ENCODE assay signal across 8 cellular contexts in the genomic region with DNA sequence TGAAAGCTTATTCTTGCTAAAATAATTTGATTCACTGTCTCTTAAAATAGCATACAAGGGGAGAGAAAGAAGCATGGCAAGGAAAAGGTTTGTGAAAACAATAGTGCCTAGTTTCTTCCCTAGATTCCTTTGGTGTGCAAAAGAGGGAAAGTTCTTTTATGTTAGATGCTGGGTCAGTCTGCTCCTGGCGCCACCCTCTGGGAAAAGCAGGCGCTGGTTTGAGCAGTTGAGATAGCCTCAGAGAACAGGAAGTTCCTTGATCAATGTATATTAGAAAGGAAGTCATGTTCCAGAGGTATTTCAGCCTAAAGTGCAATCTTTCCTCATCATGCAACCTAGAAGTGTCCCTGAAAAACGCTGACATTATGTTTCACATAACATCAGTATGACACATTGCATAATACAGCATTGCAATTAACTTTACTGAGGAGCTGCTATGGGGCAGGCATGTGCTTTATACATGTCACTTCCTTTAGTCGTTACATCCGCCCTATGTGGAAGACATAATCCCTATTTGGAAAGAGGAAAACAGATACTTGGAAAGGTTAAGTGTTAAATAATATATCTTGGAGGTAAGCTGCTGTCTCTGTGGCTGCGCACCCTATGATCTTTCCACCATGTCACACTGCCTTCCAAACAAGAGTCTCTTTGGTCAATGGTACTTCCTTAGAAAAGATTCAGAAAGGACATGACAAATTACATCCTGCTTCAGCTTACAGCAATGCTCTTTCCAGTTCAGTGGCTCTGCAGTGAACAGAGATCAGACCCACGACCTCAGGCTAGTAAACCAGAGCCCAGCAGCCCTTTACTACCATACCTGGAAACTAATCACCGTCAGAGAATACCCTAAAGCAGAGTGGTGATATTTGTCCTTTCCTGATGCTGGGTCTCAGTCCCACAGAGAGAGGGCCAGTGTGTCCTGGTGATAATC.
DNase-seq lines count a peak whose midpoint lies in the region; ATAC-seq, FAIRE-seq and TF ChIP-seq lines count a peak whose summit lies in the region.

No MANE protein-coding gene starts in this region.

- H3K27me3 ChIP-seq in neuronal stem cell (ENCODE audit: control insufficient read depth in 3 of 3, insufficient read depth in 3 of 3, low read depth in 1 of 3, low read length in 3 of 3): no peaks in the 10 kb centered on the region
- H3K27me3 ChIP-seq in aorta (ENCODE audit: control insufficient read depth in 1 of 2, insufficient read depth in 2 of 2, low read length in 1 of 2): no peaks in the 10 kb centered on the region

- H3K9me3 ChIP-seq in neuronal stem cell (replicated peaks in 1 of 2; ENCODE audit: control insufficient read depth in 2 of 2, insufficient read depth in 1 of 2, low read depth in 1 of 2, low read length in 2 of 2) (no peaks in the 10 kb centered on the region), aorta (ENCODE audit: control insufficient read depth, low read length) (no peaks in the 10 kb centered on the region)

- intact Hi-C loops in aorta (cut with DNase I): no loop called here
- intact Hi-C loops in Calu3 (cut with micrococcal nuclease; ENCODE audit: unreplicated experiment): no loop called here

- H3K9me3 Mint-ChIP-seq in effector memory CD8-positive, alpha-beta T cell: peaks cover 9 to 25% of the 10 kb centered on the region in 2 donors
- H3K9me3 Mint-ChIP-seq in Calu3 (ENCODE audit: low read depth, unreplicated experiment): peaks cover 12% of the 10 kb centered on the region

- no peak overlapping the region for H3K9ac ChIP-seq in neuronal stem cell (ENCODE audit: low read depth, low read length, poor library complexity)

- no peak overlapping the region for H4K91ac ChIP-seq in neuronal stem cell (ENCODE audit: low read depth, low read length, poor library complexity)

- H3K4me3 Mint-ChIP-seq in effector memory CD8-positive, alpha-beta T cell: no peak overlapping the region
- H3K4me3 Mint-ChIP-seq in Calu3 (ENCODE audit: low read depth, unreplicated experiment): no peak overlapping the region

- H3K4me1 ChIP-seq in neuronal stem cell (ENCODE audit: control insufficient read depth in 2 of 2, insufficient read depth in 1 of 2, low read depth in 1 of 2, low read length in 2 of 2) (no peaks in the 10 kb centered on the region), aorta (ENCODE audit: control insufficient read depth in 1 of 2, insufficient read depth in 2 of 2, low read length in 2 of 2) (no peaks in the 10 kb centered on the region)

- no peak overlapping the region for H3K14ac ChIP-seq in neuronal stem cell (ENCODE audit: low read length)

- H3K27me3 Mint-ChIP-seq in effector memory CD8-positive, alpha-beta T cell: no peaks in the 10 kb centered on the region
- no peaks in the 10 kb centered on the region for H3K27me3 Mint-ChIP-seq in Calu3 (ENCODE audit: unreplicated experiment)

- H2AK5ac ChIP-seq in neuronal stem cell (ENCODE audit: low read depth, low read length): no peak overlapping the region

- no peak overlapping the region for H3K23ac ChIP-seq in neuronal stem cell (ENCODE audit: low read depth, low read length, poor library complexity)

- no peak overlapping the region for H2BK15ac ChIP-seq in neuronal stem cell (ENCODE audit: low read length)

- H3K4ac ChIP-seq in neuronal stem cell (ENCODE audit: low read length): no peak overlapping the region

- no peaks in the 10 kb centered on the region for H3K36me3 Mint-ChIP-seq in effector memory CD8-positive, alpha-beta T cell (ENCODE audit: insufficient read depth)
- no peaks in the 10 kb centered on the region for H3K36me3 Mint-ChIP-seq in Calu3 (ENCODE audit: insufficient read depth, unreplicated experiment)

- peak; percentile 59 for TF ChIP-seq CTCF in cardiac fibroblast (IDR thresholded peaks at IDR 0.05; ENCODE audit: low read depth, low read length)
- no peak for TF ChIP-seq CTCF in Calu3 (IDR thresholded peaks at IDR 0.05; ENCODE audit: unreplicated experiment)

- H2BK120ac ChIP-seq in neuronal stem cell (ENCODE audit: low read depth, low read length): no peak overlapping the region

- H2AFZ ChIP-seq in neuronal stem cell (ENCODE audit: low read length): no peak overlapping the region

- H3K27ac ChIP-seq in neuronal stem cell (replicated peaks; ENCODE audit: low read length): no peak overlapping the region
- H3K27ac ChIP-seq in aorta (ENCODE audit: low read depth in 1 of 2, low read length in 2 of 2): no peak overlapping the region

- no peak for ATAC-seq in effector memory CD8-positive, alpha-beta T cell (replicated peaks)
- no peak for ATAC-seq in aorta (ENCODE audit: low FRiP score)

- no peak overlapping the region for H4K8ac ChIP-seq in neuronal stem cell (ENCODE audit: low read depth, low read length)

- no peaks in the 10 kb centered on the region for H3K36me3 ChIP-seq in neuronal stem cell (replicated peaks in 1 of 2; ENCODE audit: control insufficient read depth in 2 of 2, insufficient read depth in 2 of 2, low read length in 2 of 2)
- no peaks in the 10 kb centered on the region for H3K36me3 ChIP-seq in aorta (ENCODE audit: control insufficient read depth in 1 of 2, insufficient read depth in 2 of 2, low read length in 1 of 2)

- H3K27ac Mint-ChIP-seq in effector memory CD8-positive, alpha-beta T cell: no peak overlapping the region
- no peak overlapping the region for H3K27ac Mint-ChIP-seq in Calu3 (ENCODE audit: unreplicated experiment)

- BruUV-seq in Calu3 (replicated peaks; lab: Mats Ljungman, UMichigan): no TSS peak

- H3K4me1 Mint-ChIP-seq in effector memory CD8-positive, alpha-beta T cell (ENCODE audit: low read depth in 2 of 2): no peaks in the 10 kb centered on the region
- no peaks in the 10 kb centered on the region for H3K4me1 Mint-ChIP-seq in Calu3 (ENCODE audit: low read depth, unreplicated experiment)

- DNase-seq in GM18507 (ENCODE audit: extremely low spot score, insufficient read length, low read depth) (no peak), NAMALWA (ENCODE audit: low spot score) (peak; percentile 41), cardiac fibroblast (ENCODE audit: low read depth in 2 of 2) (peak; percentile 2 to 42), neuronal stem cell (ENCODE audit: low spot score) (peak; percentile 17), NCI-H2029 (lab: John Stamatoyannopoulos, UW) (no peak), aorta (no peak), Calu3 (no peak)
- no peak for DNase-seq in effector memory CD8-positive, alpha-beta T cell

- H2BK5ac ChIP-seq in neuronal stem cell (ENCODE audit: low read length): no peak overlapping the region

- peak; percentile 49 for FAIRE-seq in GM18507 (lab: Jason Lieb, UNC)

- H2BK12ac ChIP-seq in neuronal stem cell (ENCODE audit: low read length): no peak overlapping the region

- CTCF ChIA-PET in Calu3 (lab: Charles Lee): no interaction called here

- H3K4me2 ChIP-seq in neuronal stem cell (ENCODE audit: insufficient read depth, low read length, poor library complexity, severe bottlenecking): no peak overlapping the region

- H3K18ac ChIP-seq in neuronal stem cell (ENCODE audit: low read length): no peak overlapping the region

- no peaks in the 10 kb centered on the region for H3K79me1 ChIP-seq in neuronal stem cell (ENCODE audit: low read depth, low read length)

- H3K4me3 ChIP-seq in cardiac fibroblast (replicated peaks in 1 of 2; ENCODE audit: low read depth in 2 of 2, low read length in 2 of 2): no peak overlapping the region
- no peak overlapping the region for H3K4me3 ChIP-seq in neuronal stem cell (ENCODE audit: low read length in 2 of 2)
- H3K4me3 ChIP-seq in aorta (ENCODE audit: low read length in 2 of 2): no peak overlapping the region

- WGBS in neuronal stem cell (ENCODE audit: extremely low coverage in 2 of 2, insufficient read length in 2 of 2, insufficient replicate concordance in 1 of 2), 2 donors: no CpG with 5 or more reads among the region's 8 CpGs
- WGBS in aorta, 2 donors: 31 to 33% methylated on average over 8 of the region's 8 CpGs

Comparison
In these comparisons a context has a peak if more than half of its experiments do, and no peak if none do; other contexts are left out.
1. DNase-seq: peak in NAMALWA (single experiment), cardiac fibroblast (2 of 2) and neuronal stem cell (single experiment); none in GM18507 (single experiment), NCI-H2029 (single experiment), effector memory CD8-positive, alpha-beta T cell (0 of 3), aorta (0 of 2) and Calu3 (single experiment).